In genomic region chr7:99559276-99559915, GRCh38 we compare ENCODE assay signal across 8 cellular contexts. TPM values are rescaled to one million over a fixed set of nuclear protein-coding genes. Genes with fewer than 3 reads are reported as not detected.
DNase-seq lines count a peak whose midpoint lies in the region; ATAC-seq and TF ChIP-seq lines count a peak whose summit lies in the region.

No MANE protein-coding gene starts in this region.

- H3K9ac ChIP-seq in rectal smooth muscle tissue (ENCODE audit: low read length), result peak overlapping the region; percentile 99

- no peaks in the 10 kb centered on the region for H3K27me3 ChIP-seq in rectal smooth muscle tissue (ENCODE audit: control insufficient read depth, insufficient read depth, low read length)

- H3K4me1 ChIP-seq in rectal smooth muscle tissue (ENCODE audit: control insufficient read depth, insufficient read depth, low read length), result peaks cover 16% of the 10 kb centered on the region

- peak overlapping the region; percentile 98 for H3K4me3 Mint-ChIP-seq in T-helper 1 cell treated with Interleukin-12 subunit alpha and Interleukin-12 subunit beta and Interleukin-4 antibody, amounts not matched to agents 30 μg/mL and 1 μg/mL, for 36 hours

- H3K4me3 ChIP-seq in GM12865 (ENCODE audit: low read depth, low read length) (peak overlapping the region; percentile 92), fibroblast of mammary gland (ENCODE audit: control insufficient read depth, low read depth, low read length) (peak overlapping the region; percentile 95), rectal smooth muscle tissue (ENCODE audit: low read length) (peak overlapping the region; percentile 99)

- peak overlapping the region; percentile 97 for H3K27ac Mint-ChIP-seq in T-helper 1 cell treated with Interleukin-12 subunit alpha and Interleukin-12 subunit beta and Interleukin-4 antibody, amounts not matched to agents 30 μg/mL and 1 μg/mL, for 36 hours

- no peaks in the 10 kb centered on the region for H3K27me3 Mint-ChIP-seq in T-helper 1 cell treated with Interleukin-12 subunit alpha and Interleukin-12 subunit beta and Interleukin-4 antibody, amounts not matched to agents 30 μg/mL and 1 μg/mL, for 36 hours (ENCODE audit: low read depth)

- H3K27ac ChIP-seq in rectal smooth muscle tissue (ENCODE audit: low read depth, low read length), result peak overlapping the region; percentile 99

- H3K4me1 Mint-ChIP-seq in T-helper 1 cell treated with Interleukin-12 subunit alpha and Interleukin-12 subunit beta and Interleukin-4 antibody, amounts not matched to agents 30 μg/mL and 1 μg/mL, for 36 hours (ENCODE audit: low read depth), result peaks cover 42% of the 10 kb centered on the region

- no peak for ATAC-seq in HG03520 (IDR thresholded peaks at IDR 0.05; ENCODE audit: unreplicated experiment)

- TF ChIP-seq CTCF in GM12865 (IDR thresholded peaks at IDR 0.05; ENCODE audit: insufficient read depth, low read depth, low read length, missing control alignments), result no peak
- no peak for TF ChIP-seq CTCF in fibroblast of mammary gland (conservative IDR thresholded peaks at IDR 0.05; ENCODE audit: control insufficient read depth, insufficient read depth, low read depth, low read length)

- no peaks in the 10 kb centered on the region for H3K9me3 Mint-ChIP-seq in T-helper 1 cell treated with Interleukin-12 subunit alpha and Interleukin-12 subunit beta and Interleukin-4 antibody, amounts not matched to agents 30 μg/mL and 1 μg/mL, for 36 hours

- peaks cover 52% of the 10 kb centered on the region for H3K36me3 Mint-ChIP-seq in T-helper 1 cell treated with Interleukin-12 subunit alpha and Interleukin-12 subunit beta and Interleukin-4 antibody, amounts not matched to agents 30 μg/mL and 1 μg/mL, for 36 hours (ENCODE audit: low read depth)

- H3K36me3 ChIP-seq in rectal smooth muscle tissue (ENCODE audit: control insufficient read depth, insufficient read depth, low read length), result peaks cover 33% of the 10 kb centered on the region

- DNase-seq in GM12865 (ENCODE audit: low read depth) (no peak), fibroblast of mammary gland (ENCODE audit: low read depth) (peak; percentile 39), cerebellum (ENCODE audit: low spot score) (no peak), UCSD-AML1 (lab: John Stamatoyannopoulos, UW; ENCODE audit: unreplicated experiment) (no peak), NCI-H2107 treated with DMSO at 0.1 percent for 48 hours (lab: John Stamatoyannopoulos, UW; ENCODE audit: unreplicated experiment) (no peak)

RNA-seq across cellular contexts. Expression of gene ZNF655, which starts 1.0 kb away (rescaled TPM):
- total RNA-seq in cerebellum, result 127 TPM

RNA-seq across cellular contexts. Expression of gene FAM200A, which starts 7.5 kb away (rescaled TPM):
- 14.3 TPM for total RNA-seq in cerebellum

RNA-seq across cellular contexts. Expression of gene TMEM225B, which starts 38.7 kb away (rescaled TPM):
- total RNA-seq in cerebellum, result 0.27 TPM

RNA-seq across cellular contexts. Expression of gene ZKSCAN5, which starts 54.9 kb away (rescaled TPM):
- 16.7 TPM for total RNA-seq in cerebellum

RNA-seq across cellular contexts. Expression of gene ZSCAN25, which starts 57.4 kb away (rescaled TPM):
- 20.9 TPM for total RNA-seq in cerebellum
